Comparison of ENCODE assay signal across 14 cellular contexts in the genomic region with DNA sequence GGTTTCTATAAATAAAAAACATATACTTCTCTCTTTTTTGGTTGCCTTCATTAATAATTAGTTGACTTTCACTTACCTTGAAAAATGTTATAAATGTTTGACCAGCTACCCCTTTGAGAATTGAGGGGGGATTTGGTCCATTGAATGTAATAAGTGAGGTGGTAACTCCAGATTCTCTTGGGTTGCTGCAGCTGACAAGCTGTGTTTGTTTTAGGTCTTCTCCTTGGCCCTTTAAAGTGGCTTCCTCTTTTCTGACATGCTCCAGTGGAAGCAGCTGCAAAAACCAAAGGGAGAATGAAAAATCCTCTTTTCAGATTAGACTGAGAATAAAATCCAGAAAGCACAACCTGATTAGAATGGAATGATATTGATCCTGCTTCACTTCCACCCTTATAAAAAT.
"Had no signal": no experiment of that assay in that cellular context is flagged by ENCODE, and none has a peak within 500 bp of the region (broad histone marks: within the 10 kb centered on the region; RNA-seq: fewer than 3 reads in every experiment).

No MANE protein-coding gene starts in this region.

- H3K4me3 ChIP-seq: pancreas, stomach, thoracic aorta had no signal

- FAIRE-seq: pancreas had no signal

- ATAC-seq: activated T-helper 17 cell treated with anti-CD3 and anti-CD28 coated beads, Interleukin-2, amount 50 U/mL, for 72 hours; pancreas; WTC11 had no signal

- H3K9me3 ChIP-seq: pancreas, thoracic aorta had no signal

- H3K4me1 ChIP-seq: pancreas, stomach had no signal

- H3K27me3 ChIP-seq: pancreas, stomach had no signal

- H3K27ac ChIP-seq: pancreas, stomach, thoracic aorta had no signal

- DNase-seq: activated CD4-positive, alpha-beta T cell treated with anti-CD3 and anti-CD28 coated beads for 48 hours; activated CD8-positive, alpha-beta memory T cell treated with anti-CD3 and anti-CD28 coated beads for 24 hours; activated naive CD4-positive, alpha-beta T cell treated with anti-CD3 and anti-CD28 coated beads, Interleukin-2, amount 50 U/mL, for 16 hours; endodermal cell; erythroblast; hippocampal formation; mesendoderm; pancreas; stimulated activated CD4-positive, alpha-beta T cell treated with anti-CD3 and anti-CD28 coated beads, Interleukin-2, amount 100 ng/mL, for 48 hours; stimulated activated CD8-positive, alpha-beta memory T cell treated with anti-CD3 and anti-CD28 coated beads, Interleukin-4, amount 100 ng/mL, for 48 hours; stomach had no signal

- H3K36me3 ChIP-seq: pancreas, stomach, thoracic aorta had no signal
